Comparison of ENCODE assay signal across 8 cellular contexts in the genomic region with DNA sequence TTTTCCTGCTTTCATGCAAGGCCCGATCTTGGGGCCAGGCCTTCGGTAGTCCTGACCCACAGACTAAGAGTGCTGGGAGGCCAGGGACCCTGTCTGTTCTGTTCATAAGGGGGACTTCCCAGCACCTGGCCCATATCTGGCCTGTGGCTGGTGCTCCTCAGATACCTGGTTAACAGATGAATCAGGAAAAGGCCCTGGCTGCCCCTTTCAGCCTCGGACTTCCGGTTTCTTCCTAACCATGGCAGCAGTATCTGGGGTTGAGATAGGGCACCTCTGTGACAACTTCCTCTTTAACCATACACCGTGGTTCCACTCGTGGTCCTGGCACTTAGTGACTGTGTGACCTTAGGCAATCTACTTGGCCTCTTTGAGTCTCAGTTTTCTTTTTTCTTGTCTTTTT. TPM values are rescaled to one million over a fixed set of nuclear protein-coding genes. Genes with fewer than 3 reads are reported as not detected.
DNase-seq lines count a peak whose midpoint lies in the region; ATAC-seq and TF ChIP-seq lines count a peak whose summit lies in the region.

No MANE protein-coding gene starts in this region.

- intact Hi-C loops in sigmoid colon (cut with DNase I): no loop called here

- no peaks in the 10 kb centered on the region for H3K27me3 ChIP-seq in sigmoid colon

- no peak for TF ChIP-seq EP300 in sigmoid colon (IDR thresholded peaks at IDR 0.05)

- in situ Hi-C loops in ACHN (cut with HindIII; ENCODE audit: low pct_ligation_motif_present, low pct_unique_long_range_greater_than_20kb, low sequenced_read_pairs): no loop called here

- H3K36me3 ChIP-seq in sigmoid colon: no peaks in the 10 kb centered on the region

- H3K27ac ChIP-seq in sigmoid colon: no peak overlapping the region

- H3K4me3 ChIP-seq in sigmoid colon: no peak overlapping the region

- DNase-seq in AML-193 (lab: John Stamatoyannopoulos, UW): peak; percentile 61 to 72
- DNase-seq in UCSD-AML1 (lab: John Stamatoyannopoulos, UW; ENCODE audit: unreplicated experiment): peak; percentile 40
- DNase-seq in stimulated activated CD4-positive, alpha-beta T cell treated with anti-CD3 and anti-CD28 coated beads, Interleukin-1b, Interleukin-23, amount 100 ng/mL, for 48 hours: no peak
- no peak for DNase-seq in ACHN
- no peak for DNase-seq in sigmoid colon
- DNase-seq in NCI-H774 (lab: John Stamatoyannopoulos, UW): no peak

- H3K9me3 ChIP-seq in sigmoid colon: no peaks in the 10 kb centered on the region

- ATAC-seq in HG03108 (IDR thresholded peaks at IDR 0.05; ENCODE audit: unreplicated experiment): peak; percentile 51

- TF ChIP-seq POLR2A in GM19099 (IDR thresholded peaks at IDR 0.05; ENCODE audit: extremely low read depth, insufficient read length, low read depth) (peak; percentile 25), sigmoid colon (IDR thresholded peaks at IDR 0.05) (no peak)

- no peaks in the 10 kb centered on the region for H3K4me1 ChIP-seq in sigmoid colon

- WGBS in sigmoid colon, 2 donors: 56 to 76% methylated on average over 6 of the region's 6 CpGs

- TF ChIP-seq CTCF in sigmoid colon (IDR thresholded peaks at IDR 0.05): no peak

RNA-seq across cellular contexts. Expression of a gene that starts 18.4 kb away (rescaled TPM):
- 1 to 10 TPM; 2.4 to 8.0 (median 3.8) TPM for total RNA-seq in sigmoid colon
- 10 to 100 TPM in 1 of 3 donors, 1 to 10 TPM in 2; 1.6 to 24.8 (median 1.8) TPM for polyA plus RNA-seq in sigmoid colon

Comparison
In these comparisons a context has a peak if more than half of its experiments do, and no peak if none do; other contexts are left out.
1. DNase-seq: peak in AML-193 (2 of 2) and UCSD-AML1 (single experiment); none in stimulated activated CD4-positive, alpha-beta T cell treated with anti-CD3 and anti-CD28 coated beads, Interleukin-1b, Interleukin-23, amount 100 ng/mL, for 48 hours (single experiment), ACHN (single experiment), sigmoid colon (single experiment) and NCI-H774 (single experiment).